Comparison of ENCODE assay signal across 26 cellular contexts in the genomic region with DNA sequence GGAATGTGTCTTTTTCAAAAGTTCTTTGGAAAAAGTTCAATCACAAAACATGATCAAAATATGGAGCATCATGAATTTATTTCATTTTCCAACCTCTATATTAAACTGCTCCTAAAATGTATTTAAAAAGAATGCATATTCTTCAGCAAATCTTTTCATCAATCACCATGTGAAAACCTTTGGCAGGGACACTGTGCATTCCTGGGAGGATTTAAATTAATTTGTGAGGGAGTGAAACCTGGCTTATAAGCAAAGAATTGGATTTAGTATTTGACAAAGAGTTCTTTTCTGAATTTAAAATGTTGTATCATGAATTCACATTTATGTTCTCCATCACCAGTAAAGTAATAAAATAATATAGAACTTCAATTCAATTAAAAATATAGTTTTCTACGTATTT.
"Had no signal": no experiment of that assay in that cellular context is flagged by ENCODE, and none has a peak within 500 bp of the region (broad histone marks: within the 10 kb centered on the region; RNA-seq: fewer than 3 reads in every experiment).

No MANE protein-coding gene starts in this region.

- H3K4me3 ChIP-seq: hepatocyte, left lung, lower lobe of right lung, ovary, right atrium auricular region, right lobe of liver, skin epidermis, stomach, testis, thyroid gland, transverse colon, upper lobe of left lung, vagina had no signal

- H3K27ac ChIP-seq: hepatocyte, left lung, lower lobe of right lung, ovary, right atrium auricular region, right lobe of liver, skin epidermis, stomach, testis, thyroid gland, transverse colon, upper lobe of left lung, vagina had no signal

- FAIRE-seq: keratinocyte had no signal

- H3K4me1 ChIP-seq: left lung, lower lobe of right lung, testis, upper lobe of left lung had no signal

- H3K36me3 Mint-ChIP-seq: natural killer cell had no signal

- H3K4me1 Mint-ChIP-seq: natural killer cell had no signal

- ATAC-seq: left colon; left lung; lower lobe of right lung; natural killer cell; right lobe of liver; stimulated activated naive B cell treated with anti-CD40 and anti-IgM and Interleukin-4, amounts not matched to agents 10 μg/mL and 1 μg/mL and 100 μg/mL, for 72 hours; stimulated activated naive CD8-positive, alpha-beta T cell treated with anti-CD3 and anti-CD28 coated beads, Interleukin-15, Interleukin-2, amounts not matched to agents 100 U/mL and 50 U/mL, for 24 hours had no signal

- H3K27ac Mint-ChIP-seq: naive B cell; natural killer cell; progenitor cell of endocrine pancreas; stimulated activated naive B cell treated with anti-CD40 and anti-IgM and Interleukin-4, amounts not matched to agents 10 μg/mL and 1 μg/mL and 100 μg/mL, for 72 hours had no signal

- DNase-seq: left colon; left lung; lower lobe of right lung; mammary epithelial cell; mesenchymal stem cell; naive B cell; natural killer cell; ovary; right lobe of liver; stimulated activated CD4-positive, alpha-beta T cell treated with anti-CD3 and anti-CD28 coated beads, Interleukin-12 subunit alpha, Interleukin-12 subunit beta, amount 100 ng/mL, for 4 hours; stimulated activated CD4-positive, alpha-beta T cell treated with anti-CD3 and anti-CD28 coated beads, Interleukin-15, amount 100 ng/mL, for 24 hours; stimulated activated CD4-positive, alpha-beta T cell treated with anti-CD3 and anti-CD28 coated beads, Interleukin-2, amount 100 ng/mL, for 24 hours; stimulated activated CD4-positive, alpha-beta T cell treated with anti-CD3 and anti-CD28 coated beads, Interleukin-4, amount 100 ng/mL, for 1 hour; stimulated activated naive B cell treated with anti-CD40 and anti-IgM and Interleukin-4, amounts not matched to agents 10 μg/mL and 1 μg/mL and 100 μg/mL, for 72 hours; stimulated activated naive CD8-positive, alpha-beta T cell treated with anti-CD3 and anti-CD28 coated beads, Interleukin-15, Interleukin-2, amounts not matched to agents 100 U/mL and 50 U/mL, for 24 hours; stomach; testis; thyroid gland; transverse colon; upper lobe of left lung had no signal

- H3K9me3 ChIP-seq: left lung, lower lobe of right lung, ovary, right atrium auricular region, right lobe of liver, stomach, testis, thyroid gland, transverse colon, upper lobe of left lung, vagina had no signal

- H3K36me3 ChIP-seq: left lung, lower lobe of right lung, ovary, right atrium auricular region, right lobe of liver, stomach, thyroid gland, transverse colon, upper lobe of left lung, vagina had no signal

- H3K27me3 Mint-ChIP-seq: naive B cell; progenitor cell of endocrine pancreas; stimulated activated naive B cell treated with anti-CD40 and anti-IgM and Interleukin-4, amounts not matched to agents 10 μg/mL and 1 μg/mL and 100 μg/mL, for 72 hours had no signal

- H3K4me3 Mint-ChIP-seq: naive B cell; natural killer cell; stimulated activated naive B cell treated with anti-CD40 and anti-IgM and Interleukin-4, amounts not matched to agents 10 μg/mL and 1 μg/mL and 100 μg/mL, for 72 hours had no signal
